Comparison of ENCODE assay signal across 1 cellular context in genomic region chr15:58409861-58410260, GRCh38.
TF ChIP-seq lines count a peak whose summit lies in the region.

No MANE protein-coding gene starts in this region.

TF ChIP-seq in GM12878, 131 proteins besides CTCF, POLR2A, EP300 and RAD21:
- TF ChIP-seq ZNF384 (IDR thresholded peaks at IDR 0.05; ENCODE audit: borderline replicate concordance, low read depth, low read length) = no peak
- TF ChIP-seq ESRRA (IDR thresholded peaks at IDR 0.05; ENCODE audit: low read length) = no peak
- TF ChIP-seq CBX3 (IDR thresholded peaks at IDR 0.05; ENCODE audit: borderline replicate concordance, low read depth) = no peak
- no peak for TF ChIP-seq LARP7 (IDR thresholded peaks at IDR 0.05)
- TF ChIP-seq RBBP5 (conservative IDR thresholded peaks at IDR 0.05) = no peak
- TF ChIP-seq REST (IDR thresholded peaks at IDR 0.05; ENCODE audit: low read depth, low read length) = no peak
